Comparison of ENCODE assay signal across 18 cellular contexts in genomic region chr5:107330903-107331302, GRCh38.
DNase-seq lines count a peak whose midpoint lies in the region; ATAC-seq, FAIRE-seq and TF ChIP-seq lines count a peak whose summit lies in the region.
"Had no signal": no experiment of that assay in that cellular context is flagged by ENCODE, and none has a peak within 500 bp of the region (broad histone marks: within the 10 kb centered on the region; RNA-seq: fewer than 3 reads in every experiment).

No MANE protein-coding gene starts in this region.

- H3K9me1 ChIP-seq in K562 (ENCODE audit: control insufficient read depth, insufficient read depth, low read length), result no peaks in the 10 kb centered on the region

- no TSS peak for BruUV-seq in K562 (replicated peaks; lab: Mats Ljungman, UMichigan)

- H3K9me3 ChIP-seq in K562 (replicated peaks; ENCODE audit: control insufficient read depth, insufficient read depth, low read depth, low read length), result 0 out of 2 replicates have a peak, but pooled peaks cover 3% of the 10 kb centered on the region
- H3K9me3 ChIP-seq: BLaER1 treated with 17β-estradiol and CSF1 and Interleukin-3, amounts not matched to agents 10 nM and 100 nM had no signal

- no peak for FAIRE-seq in K562 (lab: Jason Lieb, UNC)
- peak; percentile 37 for FAIRE-seq in urothelium cell line (lab: Jason Lieb, UNC)
- FAIRE-seq: G401.6, GM12892, H54 had no signal

- H3K79me2 ChIP-seq in GM23338 (replicated peaks; ENCODE audit: insufficient read depth), result no peaks in the 10 kb centered on the region
- H3K79me2 ChIP-seq in K562 (ENCODE audit: control insufficient read depth, insufficient read depth, low read length), result no peaks in the 10 kb centered on the region

- peak overlapping the region; percentile 16 for H3K27ac Mint-ChIP-seq in GM23338
- peak overlapping the region; percentile 2 for H3K27ac Mint-ChIP-seq in neural crest cell (ENCODE audit: unreplicated experiment)
- H3K27ac Mint-ChIP-seq in naive thymus-derived CD8-positive, alpha-beta T cell, result no peak overlapping the region
- H3K27ac Mint-ChIP-seq: CD4-positive, CD25-positive, alpha-beta regulatory T cell had no signal

- POLR2A ChIA-PET in K562 (lab: Yijun Ruan, JAX), result no interaction called here
- POLR2A ChIA-PET in naive thymus-derived CD8-positive, alpha-beta T cell (lab: Charles Lee), result no interaction called here

- under 1% methylated on average over 9 of the region's 9 CpGs for WGBS in K562 (ENCODE audit: insufficient coverage, low coverage, missing lambda C conversion rate)

- H3K4me1 Mint-ChIP-seq in GM23338 (0 out of 3 replicates have a peak, but pooled peaks cover 3% of the 10 kb centered on the region), neural crest cell (peaks cover under 1% of the 10 kb centered on the region)
- H3K4me1 Mint-ChIP-seq in naive thymus-derived CD8-positive, alpha-beta T cell, result no peaks in the 10 kb centered on the region
- H3K4me1 Mint-ChIP-seq: CD4-positive, CD25-positive, alpha-beta regulatory T cell had no signal

- CTCF ChIA-PET in K562 (lab: Yijun Ruan, JAX; ENCODE audit: low intra/inter-chr PET ratio), result no interaction called here

- DNase-seq in GM23338 (ENCODE audit: low spot score) (no peak), K562 (ENCODE audit: extremely low read depth in 1 of 4, low spot score in 3 of 4) (no peak), neural crest cell (ENCODE audit: low read depth, low spot score) (no peak), urothelium cell line (ENCODE audit: low spot score) (peak; percentile 48)
- DNase-seq in naive thymus-derived CD8-positive, alpha-beta T cell, result no peak
- DNase-seq: 8988T; ACHN; CD4-positive, CD25-positive, alpha-beta regulatory T cell; DMS79 treated with DMSO at 0.1 percent for 48 hours; EL; KBM-7 had no signal

- in situ Hi-C loops in K562 (cut with MboI), result no loop called here

- H4K20me1 ChIP-seq in GM23338 (replicated peaks; ENCODE audit: insufficient read depth) (no peaks in the 10 kb centered on the region), K562 (replicated peaks; ENCODE audit: control insufficient read depth, insufficient read depth, low read length) (no peaks in the 10 kb centered on the region)
- H4K20me1 ChIP-seq: BLaER1 treated with 17β-estradiol and CSF1 and Interleukin-3, amounts not matched to agents 10 nM and 100 nM had no signal

- H3K27ac ChIP-seq in GM23338 (ENCODE audit: low read depth) (no peak overlapping the region), K562 (ENCODE audit: extremely low read depth, low read depth, low read length) (no peak overlapping the region)
- H3K27ac ChIP-seq: BLaER1 treated with 17β-estradiol and CSF1 and Interleukin-3, amounts not matched to agents 10 nM and 100 nM had no signal

- no peaks in the 10 kb centered on the region for H3K36me3 Mint-ChIP-seq in GM23338 (ENCODE audit: low read depth)
- H3K36me3 Mint-ChIP-seq in neural crest cell (ENCODE audit: low read depth), result no peaks in the 10 kb centered on the region
- H3K36me3 Mint-ChIP-seq in naive thymus-derived CD8-positive, alpha-beta T cell, result no peaks in the 10 kb centered on the region
- H3K36me3 Mint-ChIP-seq: CD4-positive, CD25-positive, alpha-beta regulatory T cell had no signal

- H3K27me3 ChIP-seq in GM23338 (ENCODE audit: insufficient read depth) (no peaks in the 10 kb centered on the region), K562 (ENCODE audit: control insufficient read depth in 2 of 2, insufficient read depth in 2 of 2, low read length in 2 of 2) (no peaks in the 10 kb centered on the region)
- H3K27me3 ChIP-seq: BLaER1 treated with 17β-estradiol and CSF1 and Interleukin-3, amounts not matched to agents 10 nM and 100 nM had no signal

- H3K9ac ChIP-seq in K562 (ENCODE audit: insufficient read depth in 1 of 2, low read depth in 2 of 2, low read length in 2 of 2), result no peak overlapping the region
- H3K9ac ChIP-seq: BLaER1 treated with 17β-estradiol and CSF1 and Interleukin-3, amounts not matched to agents 10 nM and 100 nM had no signal

- H3K36me3 ChIP-seq in GM23338 (ENCODE audit: insufficient read depth) (no peaks in the 10 kb centered on the region), K562 (ENCODE audit: control insufficient read depth, insufficient read depth, low read length) (no peaks in the 10 kb centered on the region)
- H3K36me3 ChIP-seq: BLaER1 treated with 17β-estradiol and CSF1 and Interleukin-3, amounts not matched to agents 10 nM and 100 nM had no signal

- H3K9me3 Mint-ChIP-seq in GM23338 (no peaks in the 10 kb centered on the region), neural crest cell (no peaks in the 10 kb centered on the region)
- H3K9me3 Mint-ChIP-seq in naive thymus-derived CD8-positive, alpha-beta T cell, result peaks cover 0 to 2% (median 0%) of the 10 kb centered on the region in 9 donors

- intact Hi-C loops in K562 (cut with micrococcal nuclease), result no loop called here

- no peak for TF ChIP-seq RAD21 in K562 (CRISPR knock-in tag; conservative IDR thresholded peaks at IDR 0.05 in 1 of 2, IDR thresholded peaks at IDR 0.05 in 1 of 2)

- H2AFZ ChIP-seq in GM23338 (0 out of 2 replicates have a peak overlapping the region, but pooled peaks have one; percentile 11), K562 (ENCODE audit: low read depth, low read length) (no peak overlapping the region)

- H3K4me3 Mint-ChIP-seq in GM23338 (no peak overlapping the region), neural crest cell (no peak overlapping the region)
- H3K4me3 Mint-ChIP-seq in naive thymus-derived CD8-positive, alpha-beta T cell, result no peak overlapping the region
- H3K4me3 Mint-ChIP-seq: CD4-positive, CD25-positive, alpha-beta regulatory T cell had no signal

- no peaks in the 10 kb centered on the region for H3K4me1 ChIP-seq in GM23338 (ENCODE audit: insufficient read depth)
- no peaks in the 10 kb centered on the region for H3K4me1 ChIP-seq in K562 (replicated peaks in 1 of 2; ENCODE audit: control insufficient read depth in 2 of 2, insufficient read depth in 2 of 2, low read length in 2 of 2)
- H3K4me1 ChIP-seq: BLaER1 treated with 17β-estradiol and CSF1 and Interleukin-3, amounts not matched to agents 10 nM and 100 nM had no signal

- no peaks in the 10 kb centered on the region for H3K27me3 Mint-ChIP-seq in GM23338 (ENCODE audit: insufficient read depth, low read depth, poor library complexity)
- H3K27me3 Mint-ChIP-seq in neural crest cell (ENCODE audit: low read depth), result no peaks in the 10 kb centered on the region
- peaks cover 0 to 4% (median under 1%) of the 10 kb centered on the region in 5 donors for H3K27me3 Mint-ChIP-seq in naive thymus-derived CD8-positive, alpha-beta T cell
- H3K27me3 Mint-ChIP-seq: CD4-positive, CD25-positive, alpha-beta regulatory T cell had no signal

- no peak for ATAC-seq in GM23338
- no peak for ATAC-seq in K562
- ATAC-seq in GM19467 (IDR thresholded peaks at IDR 0.05; ENCODE audit: unreplicated experiment), result no peak
- ATAC-seq in naive thymus-derived CD8-positive, alpha-beta T cell, result no peak
- no peak for ATAC-seq in HG03045 (IDR thresholded peaks at IDR 0.05; ENCODE audit: unreplicated experiment)
- ATAC-seq: HCT116 had no signal

- no peak for TF ChIP-seq EP300 in K562 (IDR thresholded peaks at IDR 0.05; ENCODE audit: low read length)

- no peaks in the 10 kb centered on the region for H3K9me2 ChIP-seq in GM23338 (ENCODE audit: insufficient read depth)

- no peaks in the 10 kb centered on the region for H3F3A ChIP-seq in GM23338 (replicated peaks; ENCODE audit: low read depth)

- no peak overlapping the region for H3K4me2 ChIP-seq in GM23338
- no peak overlapping the region for H3K4me2 ChIP-seq in K562 (ENCODE audit: insufficient read depth, low read length)
- H3K4me2 ChIP-seq: BLaER1 treated with 17β-estradiol and CSF1 and Interleukin-3, amounts not matched to agents 10 nM and 100 nM had no signal

- no peak for TF ChIP-seq POLR2A in K562 (conservative IDR thresholded peaks at IDR 0.05)

- H3K4me3 ChIP-seq in GM23338 (no peak overlapping the region), K562 (no peak overlapping the region)
- H3K4me3 ChIP-seq: BLaER1 treated with 17β-estradiol and CSF1 and Interleukin-3, amounts not matched to agents 10 nM and 100 nM had no signal

- no peak for TF ChIP-seq CTCF in GM23338 (conservative IDR thresholded peaks at IDR 0.05; ENCODE audit: low read depth in 2 of 2)
- no peak for TF ChIP-seq CTCF in K562 (IDR thresholded peaks at IDR 0.05 in 2 of 3, conservative IDR thresholded peaks at IDR 0.05 in 1 of 3; ENCODE audit: insufficient read depth in 2 of 3, low read depth in 1 of 3, low read length in 3 of 3)
- TF ChIP-seq CTCF in neural crest cell (conservative IDR thresholded peaks at IDR 0.05), result no peak

TF ChIP-seq in K562, 482 proteins besides CTCF, POLR2A, EP300 and RAD21:
- TF ChIP-seq ZNF347 (CRISPR knock-in tag; IDR thresholded peaks at IDR 0.05; ENCODE audit: low read depth) (no peak), NRF1 (conservative IDR thresholded peaks at IDR 0.05 in 1 of 2, IDR thresholded peaks at IDR 0.05 in 1 of 2) (peak; percentile 18 to 51; a peak in 2 of 4 replicates)

Comparison
In these comparisons a context has a peak if more than half of its experiments do, and no peak if none do; other contexts are left out.
1. H3K27ac Mint-ChIP-seq: peak in GM23338 (single experiment) and neural crest cell (single experiment); none in naive thymus-derived CD8-positive, alpha-beta T cell (0 of 10).